In genomic region chr10:7085913-7086589, GRCh38 we compare ENCODE assay signal across 9 cellular contexts.
DNase-seq lines count a peak whose midpoint lies in the region; ATAC-seq and TF ChIP-seq lines count a peak whose summit lies in the region.
"Had no signal": no experiment of that assay in that cellular context is flagged by ENCODE, and none has a peak within 500 bp of the region (broad histone marks: within the 10 kb centered on the region; RNA-seq: fewer than 3 reads in every experiment).

No MANE protein-coding gene starts in this region.

- no peak for ATAC-seq in GM21360 (IDR thresholded peaks at IDR 0.05; ENCODE audit: unreplicated experiment)

- DNase-seq in HCEC 1CT = peak; percentile 69
- DNase-seq in astrocyte of the hippocampus (ENCODE audit: low read depth, low spot score) = peak; percentile 85
- peak; percentile 64 for DNase-seq in iPS-NIHi11 (ENCODE audit: low spot score)
- DNase-seq in smooth muscle cell (lab: John Stamatoyannopoulos, UW; ENCODE audit: unreplicated experiment) = no peak
- no peak for DNase-seq in NCI-H524 treated with DMSO at 0.1 percent for 48 hours (lab: John Stamatoyannopoulos, UW)
- no peak for DNase-seq in NCI-H446 (lab: John Stamatoyannopoulos, UW)
- DNase-seq in stimulated activated CD8-positive, alpha-beta memory T cell treated with anti-CD3 and anti-CD28 coated beads, Interleukin-4, amount 100 ng/mL, for 48 hours = no peak
- DNase-seq: activated CD8-positive, alpha-beta memory T cell treated with anti-CD3 and anti-CD28 coated beads for 24 hours had no signal

- no peaks in the 10 kb centered on the region for H3K9me3 ChIP-seq in smooth muscle cell (replicated peaks; ENCODE audit: low read depth)

- WGBS in smooth muscle cell (ENCODE audit: low lambda C conversion rate) = 77% methylated on average over 14 of the region's 14 CpGs

- H3K27me3 ChIP-seq in smooth muscle cell (ENCODE audit: low read depth) = no peaks in the 10 kb centered on the region

- no peak for TF ChIP-seq CTCF in smooth muscle cell (IDR thresholded peaks at IDR 0.05; ENCODE audit: borderline replicate concordance, insufficient read depth, poor library complexity, severe bottlenecking)

- peak overlapping the region; percentile 13 for H3K4me2 ChIP-seq in smooth muscle cell

- no peak overlapping the region for H3K9ac ChIP-seq in smooth muscle cell (ENCODE audit: low read depth)

- H3K79me2 ChIP-seq in smooth muscle cell (ENCODE audit: low read depth) = no peaks in the 10 kb centered on the region

- H2AFZ ChIP-seq in smooth muscle cell (ENCODE audit: low read depth) = no peak overlapping the region

- H3K27ac ChIP-seq in smooth muscle cell (ENCODE audit: low read depth) = peak overlapping the region; percentile 47

- H3K4me3 ChIP-seq in smooth muscle cell = no peak overlapping the region

- H3K36me3 ChIP-seq in smooth muscle cell (ENCODE audit: low read depth) = no peaks in the 10 kb centered on the region

- peaks cover 2% of the 10 kb centered on the region for H3F3A ChIP-seq in smooth muscle cell (ENCODE audit: low read depth)

- no peaks in the 10 kb centered on the region for H4K20me1 ChIP-seq in smooth muscle cell (ENCODE audit: low read depth)

- peaks cover 6% of the 10 kb centered on the region for H3K4me1 ChIP-seq in smooth muscle cell (ENCODE audit: low read depth)

Comparison
In these comparisons a context has a peak if more than half of its experiments do, and no peak if none do; other contexts are left out.
1. DNase-seq: peak in HCEC 1CT (single experiment), astrocyte of the hippocampus (single experiment) and iPS-NIHi11 (single experiment); none in smooth muscle cell (single experiment), NCI-H524 treated with DMSO at 0.1 percent for 48 hours (single experiment), NCI-H446 (0 of 2) and stimulated activated CD8-positive, alpha-beta memory T cell treated with anti-CD3 and anti-CD28 coated beads, Interleukin-4, amount 100 ng/mL, for 48 hours (single experiment).